In genomic region chr12:124687695-124688301, GRCh38 we compare ENCODE assay signal across 8 cellular contexts.
DNase-seq lines count a peak whose midpoint lies in the region; FAIRE-seq and TF ChIP-seq lines count a peak whose summit lies in the region.

No MANE protein-coding gene starts in this region.

- no peak overlapping the region for H3K23ac ChIP-seq in H1 (ENCODE audit: insufficient read length)

- H3K4me3 Mint-ChIP-seq in Calu3 (ENCODE audit: low read depth, unreplicated experiment) = no peak overlapping the region
- H3K4me3 Mint-ChIP-seq in neural progenitor cell = no peak overlapping the region

- FAIRE-seq in H1 (lab: Jason Lieb, UNC) = no peak

- H3K9me3 Mint-ChIP-seq in Calu3 (ENCODE audit: low read depth, unreplicated experiment) (no peaks in the 10 kb centered on the region), neural progenitor cell (peaks cover 12% of the 10 kb centered on the region)

- H3K4me2 ChIP-seq in H1 (ENCODE audit: insufficient read depth in 1 of 2, low read depth in 2 of 2, low read length in 2 of 2) (no peak overlapping the region), neural progenitor cell (peak overlapping the region; percentile 32)

- H2BK12ac ChIP-seq in H1 (ENCODE audit: low read depth, low read length) = peak overlapping the region; percentile 1; the same call in 1 of the 2 replicates

- intact Hi-C loops in Calu3 (cut with micrococcal nuclease; ENCODE audit: unreplicated experiment) = no loop called here

- no peak overlapping the region for H3K14ac ChIP-seq in H1 (ENCODE audit: insufficient read length)

- no peak overlapping the region for H3K56ac ChIP-seq in H1 (replicated peaks; ENCODE audit: insufficient read length, low read depth, low read length)

- H4K20me1 ChIP-seq in H1 (replicated peaks in 1 of 2; ENCODE audit: control insufficient read depth in 1 of 2, insufficient read depth in 2 of 2, low read length in 2 of 2) (no peaks in the 10 kb centered on the region), neural progenitor cell (ENCODE audit: low read depth) (no peaks in the 10 kb centered on the region)

- CTCF ChIA-PET in Calu3 (lab: Charles Lee) (interaction anchor here (0.6 kb wide), 1 partner anchor 17 kb away, joined by 3 read pairs; no protein-coding TSS in a partner anchor), H1 (lab: Charles Lee; ENCODE audit: partially characterized antibody) (interaction anchor here (0.6 to 1.7 kb wide), 6 partner anchors 14 to 316 kb away, joined by 3 read pairs; no protein-coding TSS in a partner anchor)

- DNase-seq in Calu3 (no peak), NCI-H2227 (lab: John Stamatoyannopoulos, UW; ENCODE audit: unreplicated experiment) (peak; percentile 77), H1 (ENCODE audit: low read depth in 1 of 2, low spot score in 2 of 2) (no peak), neural progenitor cell (ENCODE audit: low spot score) (peak; percentile 53), AG20443 (ENCODE audit: low spot score) (no peak), NCI-H345 treated with DMSO at 0.1 percent for 48 hours (lab: John Stamatoyannopoulos, UW; ENCODE audit: unreplicated experiment) (no peak), COLO668 (lab: John Stamatoyannopoulos, UW; ENCODE audit: unreplicated experiment) (no peak), T-helper 9 cell (no peak)

- H4K5ac ChIP-seq in H1 (ENCODE audit: insufficient read length, low read depth, low read length) = no peak overlapping the region

- TF ChIP-seq RAD21 in H1 (IDR thresholded peaks at IDR 0.05 in 1 of 2, conservative IDR thresholded peaks at IDR 0.05 in 1 of 2; ENCODE audit: low read depth in 2 of 2, low read length in 2 of 2) = no peak

- H2AFZ ChIP-seq in H1 (ENCODE audit: low read length) (no peak overlapping the region; the same call in 1 of the 2 replicates), neural progenitor cell (replicated peaks) (peak overlapping the region; percentile 68)

- H3K36me3 Mint-ChIP-seq in Calu3 (ENCODE audit: insufficient read depth, unreplicated experiment) = peaks cover 11% of the 10 kb centered on the region
- H3K36me3 Mint-ChIP-seq in neural progenitor cell = no peaks in the 10 kb centered on the region

- H3K4me3 ChIP-seq in H1 (ENCODE audit: extremely low read depth in 1 of 4, insufficient read depth in 2 of 4, low read depth in 3 of 4, low read length in 4 of 4) (no peak overlapping the region), neural progenitor cell (no peak overlapping the region)

- no peak overlapping the region for H3K9ac ChIP-seq in H1 (replicated peaks in 1 of 4; ENCODE audit: extremely low read depth in 1 of 4, low read depth in 3 of 4, low read length in 3 of 4)
- no peak overlapping the region for H3K9ac ChIP-seq in neural progenitor cell

- H3K27me3 Mint-ChIP-seq in Calu3 (ENCODE audit: unreplicated experiment) = no peaks in the 10 kb centered on the region
- H3K27me3 Mint-ChIP-seq in neural progenitor cell (ENCODE audit: insufficient read depth, low read depth) = peaks cover 33% of the 10 kb centered on the region

- H2BK15ac ChIP-seq in H1 (ENCODE audit: low read length) = no peak overlapping the region; the same call in 1 of the 2 replicates

- no peak overlapping the region for H2AK5ac ChIP-seq in H1 (ENCODE audit: low read depth, low read length)

- H4K91ac ChIP-seq in H1 (replicated peaks; ENCODE audit: insufficient read length, low read length) = no peak overlapping the region

- no peak overlapping the region for H3K4ac ChIP-seq in H1 (replicated peaks; ENCODE audit: insufficient read length, low read depth, low read length)

- TF ChIP-seq CTCF in Calu3 (IDR thresholded peaks at IDR 0.05; ENCODE audit: unreplicated experiment) (no peak), H1 (IDR thresholded peaks at IDR 0.05; ENCODE audit: control extremely low read depth in 1 of 3, insufficient read depth in 1 of 3, low read depth in 1 of 3, low read length in 3 of 3) (no peak), neural progenitor cell (IDR thresholded peaks at IDR 0.05) (no peak)

- H2BK20ac ChIP-seq in H1 (ENCODE audit: low read length) = no peak overlapping the region

- no peaks in the 10 kb centered on the region for H3K79me2 ChIP-seq in H1 (ENCODE audit: control insufficient read depth in 1 of 2, insufficient read depth in 2 of 2, low read length in 2 of 2)
- H3K79me2 ChIP-seq in neural progenitor cell (ENCODE audit: low read depth) = no peaks in the 10 kb centered on the region

- H3K36me3 ChIP-seq in H1 (ENCODE audit: control insufficient read depth in 2 of 4, insufficient read depth in 4 of 4, low read length in 3 of 4) (no peaks in the 10 kb centered on the region), neural progenitor cell (no peaks in the 10 kb centered on the region)

- no peak overlapping the region for H3K18ac ChIP-seq in H1 (ENCODE audit: extremely low read depth, low read length)

- TF ChIP-seq POLR2A in H1 (IDR thresholded peaks at IDR 0.05; ENCODE audit: control extremely low read depth in 1 of 2, low read depth in 2 of 2, low read length in 2 of 2) = no peak

- H3K27ac ChIP-seq in H1 (ENCODE audit: low read depth, low read length) (no peak overlapping the region), neural progenitor cell (no peak overlapping the region)

- H4K8ac ChIP-seq in H1 (ENCODE audit: extremely low read depth, insufficient read depth, low read length) = no peak overlapping the region

- no peak overlapping the region for H2BK5ac ChIP-seq in H1 (ENCODE audit: low read depth, low read length)

- H3F3A ChIP-seq in neural progenitor cell (ENCODE audit: low read depth) = peaks cover 25% of the 10 kb centered on the region

- H2BK120ac ChIP-seq in H1 (replicated peaks; ENCODE audit: low read depth, low read length) = no peak overlapping the region

- H3K23me2 ChIP-seq in H1 (ENCODE audit: low read depth, low read length) = no peaks in the 10 kb centered on the region

- H3K27me3 ChIP-seq in H1 (replicated peaks in 1 of 4; ENCODE audit: control insufficient read depth in 3 of 4, extremely low read depth in 1 of 4, insufficient read depth in 3 of 4, low read length in 3 of 4) = no peaks in the 10 kb centered on the region
- no peaks in the 10 kb centered on the region for H3K27me3 ChIP-seq in neural progenitor cell

- no TSS peak for BruUV-seq in Calu3 (replicated peaks; lab: Mats Ljungman, UMichigan)

- 85% methylated on average over 14 of the region's 15 CpGs; no CpG with 5 or more reads in 1 of the 2 experiments for WGBS in H1 (ENCODE audit: extremely low coverage in 1 of 2, insufficient coverage in 1 of 2, insufficient read length in 1 of 2, insufficient replicate concordance in 2 of 2, low coverage in 1 of 2, low lambda C conversion rate in 2 of 2, missing lambda C conversion rate in 1 of 2), 2 experiments

- no peak for TF ChIP-seq EP300 in H1 (IDR thresholded peaks at IDR 0.05; ENCODE audit: borderline replicate concordance in 1 of 2, low read depth in 2 of 2, low read length in 2 of 2)

- peaks cover 60% of the 10 kb centered on the region for H3K4me1 Mint-ChIP-seq in Calu3 (ENCODE audit: low read depth, unreplicated experiment)
- H3K4me1 Mint-ChIP-seq in neural progenitor cell = peaks cover 49% of the 10 kb centered on the region

- H3K4me1 ChIP-seq in H1 (replicated peaks in 1 of 4; ENCODE audit: control insufficient read depth in 3 of 4, insufficient read depth in 4 of 4, low read length in 3 of 4) (peaks cover 0 to 2% (median 0%) of the 10 kb centered on the region in 4 experiments; a peak in 3 of 7 replicates), neural progenitor cell (peaks cover 25% of the 10 kb centered on the region)

- POLR2A ChIA-PET in H1 (lab: Charles Lee; ENCODE audit: partially characterized antibody) = interaction anchor here (0.6 kb wide), 1 partner anchor 51 kb away, joined by 3 read pairs; no protein-coding TSS in a partner anchor

- H3K79me1 ChIP-seq in H1 (ENCODE audit: low read depth, low read length) = no peaks in the 10 kb centered on the region

- H3K27ac Mint-ChIP-seq in Calu3 (ENCODE audit: unreplicated experiment) = peak overlapping the region; percentile 6
- H3K27ac Mint-ChIP-seq in neural progenitor cell = peak overlapping the region; percentile 58

- H3K9me3 ChIP-seq in H1 (ENCODE audit: insufficient read depth in 2 of 2, low read depth in 1 of 2, low read length in 1 of 2) (no peaks in the 10 kb centered on the region; a peak in 1 of 4 replicates), neural progenitor cell (ENCODE audit: low read depth) (no peaks in the 10 kb centered on the region)

TF ChIP-seq in H1, 55 proteins besides CTCF, POLR2A, EP300 and RAD21 (continues in another document):
- TF ChIP-seq SAP30 (IDR thresholded peaks at IDR 0.05; ENCODE audit: insufficient read depth, insufficient replicate concordance, low read length) = no peak

Comparison
In these comparisons a context has a peak if more than half of its experiments do, and no peak if none do; other contexts are left out.
1. DNase-seq: peak in NCI-H2227 (single experiment) and neural progenitor cell (single experiment); none in Calu3 (single experiment), H1 (0 of 2), AG20443 (single experiment), NCI-H345 treated with DMSO at 0.1 percent for 48 hours (single experiment), COLO668 (single experiment) and T-helper 9 cell (single experiment).